15 cellular contexts compared by ENCODE assay signal in the genomic region with DNA sequence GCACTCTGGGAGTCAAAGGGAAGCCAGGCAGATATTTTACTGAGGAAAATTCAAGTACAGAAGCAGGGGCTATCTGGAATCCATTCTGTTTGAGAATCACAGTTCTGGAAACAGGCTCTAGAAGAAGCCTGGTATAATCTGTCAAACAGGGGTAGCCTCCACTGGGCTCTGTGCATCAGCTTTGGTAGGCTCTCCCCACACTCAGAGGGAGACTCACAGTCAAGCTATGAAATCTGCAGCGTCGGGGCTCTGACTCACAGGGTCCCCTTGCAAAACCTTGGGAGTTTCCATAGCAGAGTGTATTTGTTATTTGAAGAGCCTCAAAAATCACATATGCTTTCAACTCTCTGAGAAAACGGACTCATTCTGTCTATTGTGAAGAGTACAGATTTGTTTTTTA.
A peak's percentile ranks its signal among the peaks of the same experiment; 100 is the strongest.
DNase-seq lines count a peak whose midpoint lies in the region; ATAC-seq and TF ChIP-seq lines count a peak whose summit lies in the region.
"Had no signal": no experiment of that assay in that cellular context is flagged by ENCODE, and none has a peak within 500 bp of the region (broad histone marks: within the 10 kb centered on the region; RNA-seq: fewer than 3 reads in every experiment).

No MANE protein-coding gene starts in this region.

- H3K4me3 ChIP-seq in SK-N-MC (no peak overlapping the region), fibroblast of mammary gland (ENCODE audit: control insufficient read depth, low read depth, low read length) (no peak overlapping the region), lower lobe of right lung (no peak overlapping the region)
- H3K4me3 ChIP-seq: GM12878 had no signal

- H3K27me3 ChIP-seq in lower lobe of right lung (ENCODE audit: low read depth): no peaks in the 10 kb centered on the region

- H3K27me3 Mint-ChIP-seq in type B pancreatic cell: peaks cover 9% of the 10 kb centered on the region
- peaks cover 3% of the 10 kb centered on the region for H3K27me3 Mint-ChIP-seq in activated T-cell treated with anti-CD3 and anti-CD28 coated beads, Interleukin-2, amount 50 U/mL, for 24 hours

- H3K27ac Mint-ChIP-seq in type B pancreatic cell: no peak overlapping the region
- no peak overlapping the region for H3K27ac Mint-ChIP-seq in activated T-cell treated with anti-CD3 and anti-CD28 coated beads, Interleukin-2, amount 50 U/mL, for 24 hours
- H3K27ac Mint-ChIP-seq: activated naive CD8-positive, alpha-beta T cell treated with anti-CD3 and anti-CD28 coated beads, Interleukin-2, amount 10 ng/mL, durations not matched to agents 7 days and 5 days; T-helper 1 cell treated with Interleukin-12 subunit alpha and Interleukin-12 subunit beta and Interleukin-4 antibody, amounts not matched to agents 30 μg/mL and 1 μg/mL, for 36 hours had no signal

- H3K9me3 Mint-ChIP-seq in type B pancreatic cell: no peaks in the 10 kb centered on the region
- no peaks in the 10 kb centered on the region for H3K9me3 Mint-ChIP-seq in activated T-cell treated with anti-CD3 and anti-CD28 coated beads, Interleukin-2, amount 50 U/mL, for 24 hours
- H3K9me3 Mint-ChIP-seq: activated naive CD8-positive, alpha-beta T cell treated with anti-CD3 and anti-CD28 coated beads, Interleukin-2, amount 10 ng/mL, durations not matched to agents 7 days and 5 days; CD14-positive monocyte; T-helper 1 cell treated with Interleukin-12 subunit alpha and Interleukin-12 subunit beta and Interleukin-4 antibody, amounts not matched to agents 30 μg/mL and 1 μg/mL, for 36 hours had no signal

- intact Hi-C loops in lower lobe of right lung (cut with DNase I): no loop called here

- H3K9me3 ChIP-seq in SK-N-MC (ENCODE audit: low read depth, low read length) (no peaks in the 10 kb centered on the region), lower lobe of right lung (no peaks in the 10 kb centered on the region)

- no peaks in the 10 kb centered on the region for H3K36me3 ChIP-seq in SK-N-MC (ENCODE audit: insufficient read depth, low read length)
- no peaks in the 10 kb centered on the region for H3K36me3 ChIP-seq in lower lobe of right lung

- H3K4me1 Mint-ChIP-seq in type B pancreatic cell (ENCODE audit: unreplicated experiment): no peaks in the 10 kb centered on the region
- no peaks in the 10 kb centered on the region for H3K4me1 Mint-ChIP-seq in activated T-cell treated with anti-CD3 and anti-CD28 coated beads, Interleukin-2, amount 50 U/mL, for 24 hours (ENCODE audit: low read depth)
- H3K4me1 Mint-ChIP-seq: activated naive CD8-positive, alpha-beta T cell treated with anti-CD3 and anti-CD28 coated beads, Interleukin-2, amount 10 ng/mL, durations not matched to agents 7 days and 5 days; CD14-positive monocyte had no signal

- DNase-seq in SK-N-MC (ENCODE audit: low read depth, low spot score) (no peak), fibroblast of mammary gland (ENCODE audit: low read depth) (peak; percentile 54), lower lobe of right lung (no peak), type B pancreatic cell (ENCODE audit: extremely low spot score, unreplicated experiment) (peak; percentile 18)
- no peak for DNase-seq in activated effector memory CD4-positive, alpha-beta T cell treated with Interleukin-2 at 50 U/mL for 16 hours
- DNase-seq in activated T-cell treated with anti-CD3 and anti-CD28 coated beads, Interleukin-2, amount 50 U/mL, for 24 hours: no peak
- DNase-seq: activated naive CD8-positive, alpha-beta T cell treated with anti-CD3 and anti-CD28 coated beads, Interleukin-2, amount 10 ng/mL, durations not matched to agents 7 days and 5 days; NCI-H2029 treated with DMSO at 0.1 percent for 48 hours; NCI-H774; stimulated activated CD4-positive, alpha-beta T cell treated with anti-CD3 and anti-CD28 coated beads, Interleukin-15, amount 100 ng/mL, for 24 hours had no signal

- H3K9ac ChIP-seq in SK-N-MC (ENCODE audit: insufficient read length): no peak overlapping the region

- ATAC-seq in lower lobe of right lung (peak; percentile 35 to 45), GM18519 (IDR thresholded peaks at IDR 0.05; ENCODE audit: low FRiP score, unreplicated experiment) (no peak), HG03432 (IDR thresholded peaks at IDR 0.05; ENCODE audit: unreplicated experiment) (no peak)
- ATAC-seq: GM12878 had no signal

- no peak overlapping the region for H3K4me3 Mint-ChIP-seq in type B pancreatic cell
- no peak overlapping the region for H3K4me3 Mint-ChIP-seq in activated T-cell treated with anti-CD3 and anti-CD28 coated beads, Interleukin-2, amount 50 U/mL, for 24 hours
- H3K4me3 Mint-ChIP-seq: activated naive CD8-positive, alpha-beta T cell treated with anti-CD3 and anti-CD28 coated beads, Interleukin-2, amount 10 ng/mL, durations not matched to agents 7 days and 5 days; CD14-positive monocyte; T-helper 1 cell treated with Interleukin-12 subunit alpha and Interleukin-12 subunit beta and Interleukin-4 antibody, amounts not matched to agents 30 μg/mL and 1 μg/mL, for 36 hours had no signal

- H3K27ac ChIP-seq in SK-N-MC: peak overlapping the region; percentile 71
- no peak overlapping the region for H3K27ac ChIP-seq in lower lobe of right lung

- H3K36me3 Mint-ChIP-seq in type B pancreatic cell: no peaks in the 10 kb centered on the region
- H3K36me3 Mint-ChIP-seq in activated T-cell treated with anti-CD3 and anti-CD28 coated beads, Interleukin-2, amount 50 U/mL, for 24 hours (ENCODE audit: low read depth): no peaks in the 10 kb centered on the region
- H3K36me3 Mint-ChIP-seq: activated naive CD8-positive, alpha-beta T cell treated with anti-CD3 and anti-CD28 coated beads, Interleukin-2, amount 10 ng/mL, durations not matched to agents 7 days and 5 days; CD14-positive monocyte had no signal

- TF ChIP-seq CTCF in fibroblast of mammary gland (conservative IDR thresholded peaks at IDR 0.05; ENCODE audit: control insufficient read depth, insufficient read depth, low read depth, low read length) (no peak), lower lobe of right lung (IDR thresholded peaks at IDR 0.05) (no peak), type B pancreatic cell (conservative IDR thresholded peaks at IDR 0.05) (no peak)

- no peaks in the 10 kb centered on the region for H3K4me1 ChIP-seq in lower lobe of right lung

Comparison
In these comparisons a context has a peak if more than half of its experiments do, and no peak if none do; other contexts are left out.
1. DNase-seq: peak in fibroblast of mammary gland (single experiment) and type B pancreatic cell (single experiment); none in SK-N-MC (single experiment), lower lobe of right lung (single experiment), activated effector memory CD4-positive, alpha-beta T cell treated with Interleukin-2 at 50 U/mL for 16 hours (single experiment) and activated T-cell treated with anti-CD3 and anti-CD28 coated beads, Interleukin-2, amount 50 U/mL, for 24 hours (single experiment).
2. ATAC-seq: peak in lower lobe of right lung (2 of 2); none in GM18519 (single experiment) and HG03432 (single experiment).